ENCODE assay signal across 24 cellular contexts in genomic region chr6:147693185-147693584, GRCh38.
DNase-seq lines count a peak whose midpoint lies in the region; ATAC-seq, FAIRE-seq and TF ChIP-seq lines count a peak whose summit lies in the region.
"Had no signal": no experiment of that assay in that cellular context is flagged by ENCODE, and none has a peak within 500 bp of the region (broad histone marks: within the 10 kb centered on the region; RNA-seq: fewer than 3 reads in every experiment).

No MANE protein-coding gene starts in this region.

- H3K9me3 Mint-ChIP-seq in glutamatergic neuron (ENCODE audit: unreplicated experiment): no peaks in the 10 kb centered on the region
- H3K9me3 Mint-ChIP-seq: CD8-positive, alpha-beta memory T cell; T-cell had no signal

- TF ChIP-seq POLR2A in GM12892 (IDR thresholded peaks at IDR 0.05; ENCODE audit: low read depth, low read length): no peak

- H3K4me3 Mint-ChIP-seq in glutamatergic neuron (ENCODE audit: unreplicated experiment): no peak overlapping the region
- H3K4me3 Mint-ChIP-seq: CD8-positive, alpha-beta memory T cell; T-cell had no signal

- no peaks in the 10 kb centered on the region for H3K27me3 Mint-ChIP-seq in glutamatergic neuron (ENCODE audit: unreplicated experiment)
- H3K27me3 Mint-ChIP-seq: CD8-positive, alpha-beta memory T cell; T-cell had no signal

- TF ChIP-seq CTCF in glutamatergic neuron (IDR thresholded peaks at IDR 0.05; ENCODE audit: partially characterized antibody, unreplicated experiment): no peak

- peak; percentile 24 for DNase-seq in NCI-H1105 (lab: John Stamatoyannopoulos, UW)
- peak; percentile 95 for DNase-seq in NCI-H146 (lab: John Stamatoyannopoulos, UW)
- DNase-seq in NCI-H524 (lab: John Stamatoyannopoulos, UW): peak; percentile 94 to 96
- DNase-seq in glutamatergic neuron: peak; percentile 29
- DNase-seq in NOMO-1 treated with dmso at 0.1 percent for 144 hours (lab: John Stamatoyannopoulos, UW; ENCODE audit: unreplicated experiment): no peak
- no peak for DNase-seq in GM12892 (ENCODE audit: insufficient read length)
- DNase-seq: Calu3; CD8-positive, alpha-beta memory T cell; DMS153; GOT3; HCEC 1CT; KBM-7; MM.1S; NCI-H1048; NCI-H1930; NCI-H510A; NK-92 treated with Interleukin-12 subunit alpha and Interleukin-12 subunit beta, amount 100 ng/mL, for 24 hours; SIG-M5; T-cell had no signal

- H3K36me3 Mint-ChIP-seq in glutamatergic neuron (ENCODE audit: unreplicated experiment): no peaks in the 10 kb centered on the region
- H3K36me3 Mint-ChIP-seq: CD8-positive, alpha-beta memory T cell; T-cell had no signal

- FAIRE-seq in GM12892 (lab: Jason Lieb, UNC): no peak
- FAIRE-seq: A204.1, GM12891, GM19239 had no signal

- ATAC-seq in GM19023 (IDR thresholded peaks at IDR 0.05; ENCODE audit: unreplicated experiment): no peak
- ATAC-seq: Panc1, T-cell had no signal

- H3K27ac Mint-ChIP-seq in glutamatergic neuron (ENCODE audit: unreplicated experiment): no peak overlapping the region
- H3K27ac Mint-ChIP-seq: CD8-positive, alpha-beta memory T cell; T-cell had no signal

- peaks cover 7% of the 10 kb centered on the region for H3K4me1 Mint-ChIP-seq in glutamatergic neuron (ENCODE audit: low read depth, unreplicated experiment)
- H3K4me1 Mint-ChIP-seq: CD8-positive, alpha-beta memory T cell; T-cell had no signal

Comparison
In these comparisons a context has a peak if more than half of its experiments do, and no peak if none do; other contexts are left out.
1. DNase-seq: peak in NCI-H1105 (single experiment), NCI-H146 (single experiment), NCI-H524 (2 of 2) and glutamatergic neuron (single experiment); none in NOMO-1 treated with dmso at 0.1 percent for 144 hours (single experiment) and GM12892 (single experiment).